17 cellular contexts compared by ENCODE assay signal in genomic region chr11:10567466-10567865, GRCh38. TPM values are rescaled to one million over a fixed set of nuclear protein-coding genes. Genes with fewer than 3 reads are reported as not detected.
DNase-seq lines count a peak whose midpoint lies in the region; ATAC-seq and TF ChIP-seq lines count a peak whose summit lies in the region.
"Had no signal": no experiment of that assay in that cellular context is flagged by ENCODE, and none has a peak within 500 bp of the region (broad histone marks: within the 10 kb centered on the region; RNA-seq: fewer than 3 reads in every experiment).

No MANE protein-coding gene starts in this region.

- H3K9me3 ChIP-seq in heart left ventricle (no peaks in the 10 kb centered on the region), lower lobe of right lung (no peaks in the 10 kb centered on the region), thyroid gland (no peaks in the 10 kb centered on the region)

- H3K27me3 ChIP-seq in heart left ventricle: no peaks in the 10 kb centered on the region
- H3K27me3 ChIP-seq in lower lobe of right lung (ENCODE audit: low read depth): no peaks in the 10 kb centered on the region
- no peaks in the 10 kb centered on the region for H3K27me3 ChIP-seq in thyroid gland

- H3K36me3 ChIP-seq in heart left ventricle: peaks cover 0 to 5% (median 0%) of the 10 kb centered on the region in 9 donors
- no peaks in the 10 kb centered on the region for H3K36me3 ChIP-seq in lower lobe of right lung
- no peaks in the 10 kb centered on the region for H3K36me3 ChIP-seq in thyroid gland

- intact Hi-C loops in heart left ventricle (cut with DNase I) (loop anchor here in 5 of 10 donors (5.0 to 10.0 kb wide), 3 partner anchors 85 to 167 kb away; no protein-coding TSS in a partner anchor), Right ventricle myocardium superior (cut with DNase I) (no loop called here), lower lobe of right lung (cut with DNase I) (no loop called here), thyroid gland (cut with DNase I) (no loop called here)

- peak overlapping the region in 8 of 12 donors; percentile 6 to 39 (median 24) for H3K4me3 ChIP-seq in heart left ventricle
- H3K4me3 ChIP-seq in coronary artery: peak overlapping the region; percentile 32
- peak overlapping the region; percentile 21 for H3K4me3 ChIP-seq in lower lobe of right lung
- H3K4me3 ChIP-seq in thyroid gland (replicated peaks in 1 of 3): no peak overlapping the region
- H3K4me3 ChIP-seq: PC-9 had no signal

- DNase-seq in heart left ventricle (no peak), Right ventricle myocardium superior (no peak), coronary artery (ENCODE audit: low spot score) (no peak), lower lobe of right lung (no peak), thyroid gland (no peak), DMS 273 (lab: John Stamatoyannopoulos, UW; ENCODE audit: unreplicated experiment) (no peak)
- DNase-seq: 8988T, C1 segment of cervical spinal cord, DMS153, KBM-7, NCI-H1092, NCI-H1694 treated with DMSO at 0.1 percent for 48 hours, NCI-H446, NCI-H748 treated with DMSO at 0.1 percent for 48 hours, PC-9 had no signal

- TF ChIP-seq POLR2A in heart left ventricle (IDR thresholded peaks at IDR 0.05) (no peak), thyroid gland (IDR thresholded peaks at IDR 0.05) (no peak)

- ATAC-seq in heart left ventricle (no peak), Right ventricle myocardium superior (ENCODE audit: poor library complexity) (no peak), lower lobe of right lung (no peak), HG03135 (IDR thresholded peaks at IDR 0.05; ENCODE audit: unreplicated experiment) (no peak), GM18502 (IDR thresholded peaks at IDR 0.05; ENCODE audit: poor library complexity, unreplicated experiment) (no peak)

- 92 to 94% (median 93%) methylated on average over 2 of the region's 2 CpGs for WGBS in heart left ventricle, 4 donors
- WGBS in thyroid gland, 2 donors: 91% methylated on average over 2 of the region's 2 CpGs

- peak overlapping the region in 10 of 12 donors; percentile 0 to 74 (median 48) for H3K27ac ChIP-seq in heart left ventricle
- peak overlapping the region; percentile 46 to 61 for H3K27ac ChIP-seq in coronary artery
- H3K27ac ChIP-seq in lower lobe of right lung: no peak overlapping the region
- H3K27ac ChIP-seq in thyroid gland: peak overlapping the region in 2 of 3 donors; percentile 15 to 48
- H3K27ac ChIP-seq: PC-9 had no signal

- TF ChIP-seq CTCF in heart left ventricle (IDR thresholded peaks at IDR 0.05): no peak
- no peak for TF ChIP-seq CTCF in coronary artery (IDR thresholded peaks at IDR 0.05)
- TF ChIP-seq CTCF in lower lobe of right lung (IDR thresholded peaks at IDR 0.05): no peak
- TF ChIP-seq CTCF in thyroid gland (IDR thresholded peaks at IDR 0.05): no peak

- H3K4me1 ChIP-seq in heart left ventricle (peaks cover 0 to 28% (median 1%) of the 10 kb centered on the region in 12 donors), lower lobe of right lung (peaks cover 9% of the 10 kb centered on the region), thyroid gland (no peaks in the 10 kb centered on the region)

RNA-seq across cellular contexts. Expression of gene LYVE1, which starts 1.0 kb away (rescaled TPM):
- total RNA-seq in heart left ventricle (100 to 1,000 TPM in 1 of 9 donors, 10 to 100 TPM in 7, 1 to 10 TPM in 1; 8.1 to 163 (median 36.6) TPM), Right ventricle myocardium superior (77.2 TPM), lower lobe of right lung (95.2 TPM), thyroid gland (100 to 1,000 TPM in 1 of 4 donors, 10 to 100 TPM in 3; 27.2 to 185 (median 73.5) TPM)
- polyA plus RNA-seq in heart left ventricle: 10 to 100 TPM in 1 of 2 donors, 1 to 10 TPM in 1; 8.5 to 15.5 TPM
- total RNA-seq: PC-9 had no signal

RNA-seq across cellular contexts. Expression of gene RNF141, which starts 26.5 kb away (rescaled TPM):
- total RNA-seq in heart left ventricle: 10 to 100 TPM; 18.8 to 42.8 (median 36.5) TPM
- 10 to 100 TPM in 1 of 2 donors, 1 to 10 TPM in 1; 7.8 to 11.6 TPM for polyA plus RNA-seq in heart left ventricle
- total RNA-seq in Right ventricle myocardium superior: 41.4 TPM
- 55.2 TPM for total RNA-seq in lower lobe of right lung
- 10 to 100 TPM; 32.4 to 45.3 (median 40.7) TPM for total RNA-seq in thyroid gland

Comparison
In these comparisons a context has a peak if more than half of its experiments do, and no peak if none do; other contexts are left out.
1. H3K4me3 ChIP-seq: peak in heart left ventricle (8 of 12), coronary artery (single experiment) and lower lobe of right lung (single experiment); none in thyroid gland (0 of 3).